In genomic region chr19:33529094-33529676, GRCh38 we compare ENCODE assay signal across 23 cellular contexts.
"Had no signal": no experiment of that assay in that cellular context is flagged by ENCODE, and none has a peak within 500 bp of the region (broad histone marks: within the 10 kb centered on the region; RNA-seq: fewer than 3 reads in every experiment).

No MANE protein-coding gene starts in this region.

- H3K27ac ChIP-seq: left ventricle myocardium inferior, neural progenitor cell, pancreas, prostate gland, spleen, tibial nerve, uterus had no signal

- H3K4me1 ChIP-seq: left ventricle myocardium inferior, pancreas, prostate gland, spleen, tibial nerve, uterus had no signal

- H3K4me2 ChIP-seq: neural progenitor cell had no signal

- FAIRE-seq: islet of Langerhans, kidney, pancreas, small intestine had no signal

- H3K27me3 ChIP-seq: neural progenitor cell, uterus had no signal

- ATAC-seq: left colon, natural killer cell, pancreas, right cardiac atrium, sciatic nerve had no signal

- DNase-seq: hypothalamus; immature natural killer cell; kidney; left colon; left ventricle myocardium inferior; mesendoderm; naive B cell; natural killer cell; nephron progenitor cell; pancreas; retina; small intestine; spleen; stimulated activated CD4-positive, alpha-beta T cell treated with anti-CD3 and anti-CD28 coated beads, Interleukin-4, amount 100 ng/mL, for 24 hours; stimulated activated naive CD4-positive, alpha-beta T cell; uterus had no signal

- H3K4me3 ChIP-seq: left ventricle myocardium inferior, lung, neural progenitor cell, pancreas, prostate gland, spleen, tibial nerve, uterus had no signal

- H3K9me3 ChIP-seq: left ventricle myocardium inferior, pancreas, prostate gland, spleen, tibial nerve, uterus had no signal

- H3K36me3 ChIP-seq: left ventricle myocardium inferior, neural progenitor cell, pancreas, prostate gland, spleen, tibial nerve, uterus had no signal
